In the genomic region with DNA sequence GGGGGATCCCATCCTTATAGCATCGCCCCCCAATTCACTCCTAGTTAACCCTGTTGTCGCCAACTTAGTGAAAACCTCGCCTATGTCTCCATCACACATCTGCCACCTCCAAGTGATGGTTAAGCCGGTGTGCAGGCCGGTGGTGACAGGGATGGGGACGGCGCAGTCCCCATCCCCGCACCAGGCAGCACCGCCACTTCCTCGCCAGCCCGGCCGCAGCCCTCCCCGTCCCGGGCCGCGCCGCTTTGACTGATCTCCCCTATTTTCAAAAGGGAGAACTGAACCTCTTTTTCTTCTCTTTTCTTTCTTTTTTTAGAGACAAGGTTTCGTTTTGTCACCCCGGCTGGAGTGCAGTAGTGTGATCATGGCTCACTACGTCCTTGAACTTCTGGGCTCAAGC, we compare ENCODE assay signal across 31 cellular contexts. TPM values are rescaled to one million over a fixed set of nuclear protein-coding genes. Genes with fewer than 3 reads are reported as not detected.
"Had no signal": no experiment of that assay in that cellular context is flagged by ENCODE, and none has a peak within 500 bp of the region (broad histone marks: within the 10 kb centered on the region; RNA-seq: fewer than 3 reads in every experiment).

No MANE protein-coding gene starts in this region.

- H3K4me1 ChIP-seq: adrenal gland, ascending aorta had no signal

- H3K4me1 Mint-ChIP-seq: activated B cell treated with CpG ODN at 0.5 μM for 24 hours; activated CD4-positive, alpha-beta T cell treated with anti-CD3 and anti-CD28 coated beads, Interleukin-2, amount 10 ng/mL, durations not matched to agents 24 days and 14 days; activated naive CD8-positive, alpha-beta T cell treated with anti-CD3 and anti-CD28 coated beads for 36 hours; activated T-helper 17 cell treated with anti-CD3 and anti-CD28 coated beads, Interleukin-2, amount 50 U/mL, for 72 hours; central memory CD8-positive, alpha-beta T cell; T-cell; T-helper 17 cell had no signal

- H3K27me3 ChIP-seq: ascending aorta, cardiac muscle cell had no signal

- DNase-seq: activated B cell treated with CpG ODN at 0.5 μM for 24 hours; activated CD4-positive, alpha-beta memory T cell treated with anti-CD3 and anti-CD28 coated beads for 36 hours; activated CD4-positive, alpha-beta T cell treated with anti-CD3 and anti-CD28 coated beads for 4 hours; activated CD4-positive, alpha-beta T cell treated with anti-CD3 and anti-CD28 coated beads, Interleukin-2, amount 10 ng/mL, durations not matched to agents 24 days and 14 days; activated CD4-positive, alpha-beta T cell treated with anti-CD3 and anti-CD28 coated beads, Interleukin-2, amount 50 U/mL, for 1 hour; activated CD4-positive, alpha-beta T cell treated with anti-CD3 and anti-CD28 coated beads, Interleukin-2, amount 50 U/mL, for 4 hours; activated CD4-positive, CD25-positive, alpha-beta regulatory T cell treated with anti-CD3 and anti-CD28 coated beads, Interleukin-2, amount 50 U/mL, for 72 hours; activated CD8-positive, alpha-beta memory T cell treated with anti-CD3 and anti-CD28 coated beads, Interleukin-2, amount 50 U/mL, for 48 hours; activated CD8-positive, alpha-beta T cell treated with anti-CD3 and anti-CD28 coated beads for 36 hours; activated effector memory CD4-positive, alpha-beta T cell treated with anti-CD3 and anti-CD28 coated beads, Interleukin-2, amount 50 U/mL, for 16 hours; activated gamma-delta T cell treated with Interleukin-2 at 50 U/mL for 16 hours; activated naive CD4-positive, alpha-beta T cell; activated naive CD4-positive, alpha-beta T cell treated with anti-CD3 and anti-CD28 coated beads for 36 hours; activated naive CD4-positive, alpha-beta T cell treated with anti-CD3 and anti-CD28 coated beads, Interleukin-2, amount 50 U/mL, for 16 hours; activated naive CD8-positive, alpha-beta T cell treated with anti-CD3 and anti-CD28 coated beads for 36 hours; activated T-cell treated with anti-CD3 and anti-CD28 coated beads, Interleukin-2, amount 50 U/mL, for 24 hours; activated T-cell treated with anti-CD3 and anti-CD28 coated beads, Interleukin-2, amount 50 U/mL, for 48 hours; adrenal gland; amygdala; anterior cingulate cortex; caudate nucleus; cerebellar nuclear complex; T-cell; T-helper 17 cell had no signal

- ATAC-seq: activated CD8-positive, alpha-beta T cell treated with anti-CD3 and anti-CD28 coated beads for 36 hours; activated naive CD4-positive, alpha-beta T cell treated with anti-CD3 and anti-CD28 coated beads, Interleukin-2, amount 50 U/mL, for 72 hours; activated T-helper 17 cell treated with anti-CD3 and anti-CD28 coated beads, Interleukin-2, amount 50 U/mL, for 72 hours; T-cell; T-helper 17 cell had no signal

- H3K9me3 ChIP-seq: adrenal gland, ascending aorta had no signal

- H3K4me3 Mint-ChIP-seq: activated B cell treated with CpG ODN at 0.5 μM for 24 hours; activated CD4-positive, alpha-beta memory T cell treated with anti-CD3 and anti-CD28 coated beads for 36 hours; activated CD4-positive, alpha-beta T cell treated with anti-CD3 and anti-CD28 coated beads, Interleukin-2, amount 10 ng/mL, durations not matched to agents 24 days and 14 days; activated CD8-positive, alpha-beta T cell treated with anti-CD3 and anti-CD28 coated beads for 36 hours; activated naive CD4-positive, alpha-beta T cell treated with anti-CD3 and anti-CD28 coated beads for 36 hours; activated naive CD8-positive, alpha-beta T cell treated with anti-CD3 and anti-CD28 coated beads for 36 hours; activated T-cell treated with anti-CD3 and anti-CD28 coated beads, Interleukin-2, amount 50 U/mL, for 24 hours; activated T-helper 17 cell treated with anti-CD3 and anti-CD28 coated beads, Interleukin-2, amount 50 U/mL, for 72 hours; brain; central memory CD8-positive, alpha-beta T cell; T-cell; T-helper 17 cell had no signal

- H3K9me3 Mint-ChIP-seq: activated B cell treated with CpG ODN at 0.5 μM for 24 hours; activated CD4-positive, alpha-beta memory T cell treated with anti-CD3 and anti-CD28 coated beads for 36 hours; activated CD4-positive, alpha-beta T cell treated with anti-CD3 and anti-CD28 coated beads, Interleukin-2, amount 10 ng/mL, durations not matched to agents 24 days and 14 days; activated CD8-positive, alpha-beta T cell treated with anti-CD3 and anti-CD28 coated beads for 36 hours; activated naive CD4-positive, alpha-beta T cell treated with anti-CD3 and anti-CD28 coated beads for 36 hours; activated naive CD4-positive, alpha-beta T cell treated with anti-CD3 and anti-CD28 coated beads, Interleukin-2, amount 50 U/mL, for 72 hours; activated naive CD8-positive, alpha-beta T cell treated with anti-CD3 and anti-CD28 coated beads for 36 hours; activated T-cell treated with anti-CD3 and anti-CD28 coated beads, Interleukin-2, amount 50 U/mL, for 24 hours; activated T-helper 17 cell treated with anti-CD3 and anti-CD28 coated beads, Interleukin-2, amount 50 U/mL, for 72 hours; brain; central memory CD8-positive, alpha-beta T cell; T-cell had no signal

- H3K27ac Mint-ChIP-seq: activated B cell treated with CpG ODN at 0.5 μM for 24 hours; activated CD4-positive, alpha-beta memory T cell treated with anti-CD3 and anti-CD28 coated beads for 36 hours; activated CD4-positive, alpha-beta T cell treated with anti-CD3 and anti-CD28 coated beads, Interleukin-2, amount 10 ng/mL, durations not matched to agents 24 days and 14 days; activated CD8-positive, alpha-beta T cell treated with anti-CD3 and anti-CD28 coated beads for 36 hours; activated naive CD4-positive, alpha-beta T cell treated with anti-CD3 and anti-CD28 coated beads for 36 hours; activated naive CD4-positive, alpha-beta T cell treated with anti-CD3 and anti-CD28 coated beads, Interleukin-2, amount 50 U/mL, for 72 hours; activated naive CD8-positive, alpha-beta T cell treated with anti-CD3 and anti-CD28 coated beads for 36 hours; activated T-cell treated with anti-CD3 and anti-CD28 coated beads, Interleukin-2, amount 50 U/mL, for 24 hours; activated T-helper 17 cell treated with anti-CD3 and anti-CD28 coated beads, Interleukin-2, amount 50 U/mL, for 72 hours; brain; T-cell; T-helper 17 cell had no signal

- H3K4me3 ChIP-seq: adrenal gland, ascending aorta, cardiac muscle cell had no signal

- H3K27ac ChIP-seq: adrenal gland, ascending aorta, cardiac muscle cell, VCaP had no signal

- H3K36me3 ChIP-seq: adrenal gland, ascending aorta, cardiac muscle cell had no signal

RNA-seq across cellular contexts. Expression of a gene that starts 11.3 kb away (rescaled TPM):
- polyA plus RNA-seq: cardiac muscle cell had no signal
